Comparison of ENCODE assay signal across 13 cellular contexts in the genomic region with DNA sequence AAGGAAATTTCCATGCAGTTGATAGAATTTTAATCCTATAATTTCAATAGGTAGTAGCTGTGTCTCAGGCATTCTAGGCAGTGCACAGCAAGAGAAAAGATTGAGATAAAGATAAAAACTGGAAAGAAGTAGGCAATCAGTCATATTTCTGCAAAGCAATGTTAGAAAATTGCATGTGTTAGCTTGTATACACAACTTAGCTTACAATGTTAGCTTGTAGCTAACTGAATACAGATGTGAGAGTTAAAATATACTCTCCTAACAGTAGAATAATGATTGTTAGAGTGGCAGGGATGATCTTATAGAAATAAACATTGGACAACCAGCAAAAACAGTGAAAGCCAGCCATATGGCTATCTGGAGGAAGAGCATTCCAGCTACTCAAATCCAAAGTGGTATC. TPM values are rescaled to one million over a fixed set of nuclear protein-coding genes. Genes with fewer than 3 reads are reported as not detected.
DNase-seq lines count a peak whose midpoint lies in the region; ATAC-seq, FAIRE-seq and TF ChIP-seq lines count a peak whose summit lies in the region.
"Had no signal": no experiment of that assay in that cellular context is flagged by ENCODE, and none has a peak within 500 bp of the region (broad histone marks: within the 10 kb centered on the region; RNA-seq: fewer than 3 reads in every experiment).

No MANE protein-coding gene starts in this region.

- TF ChIP-seq CTCF in GM13977 (IDR thresholded peaks at IDR 0.05; ENCODE audit: extremely low read depth, insufficient read depth, missing control alignments): no peak

- POLR2A ChIA-PET in naive thymus-derived CD8-positive, alpha-beta T cell (lab: Charles Lee): interaction anchor here (0.6 to 10.1 kb wide), 8 partner anchors 8 to 129 kb away, joined by 3 to 108 read pairs (median 5); no protein-coding TSS in a partner anchor

- H3K36me3 Mint-ChIP-seq in T-helper 1 cell treated with Interleukin-12 subunit alpha and Interleukin-12 subunit beta and Interleukin-4 antibody, amounts not matched to agents 30 μg/mL and 1 μg/mL, for 36 hours (ENCODE audit: low read depth): peaks cover 51% of the 10 kb centered on the region
- peaks cover 25% of the 10 kb centered on the region for H3K36me3 Mint-ChIP-seq in activated naive CD8-positive, alpha-beta T cell
- peaks cover 5 to 78% (median 58%) of the 10 kb centered on the region in 3 donors for H3K36me3 Mint-ChIP-seq in naive thymus-derived CD8-positive, alpha-beta T cell

- no peaks in the 10 kb centered on the region for H3K9me2 ChIP-seq in Karpas-422 (replicated peaks; ENCODE audit: insufficient read depth, low read length)

- H3K27me3 Mint-ChIP-seq in T-helper 1 cell treated with Interleukin-12 subunit alpha and Interleukin-12 subunit beta and Interleukin-4 antibody, amounts not matched to agents 30 μg/mL and 1 μg/mL, for 36 hours (ENCODE audit: low read depth): no peaks in the 10 kb centered on the region
- no peaks in the 10 kb centered on the region for H3K27me3 Mint-ChIP-seq in activated naive CD8-positive, alpha-beta T cell
- H3K27me3 Mint-ChIP-seq in naive thymus-derived CD8-positive, alpha-beta T cell: no peaks in the 10 kb centered on the region

- in situ Hi-C loops in GM13977 (cut with MboI; ENCODE audit: low pct_unique_long_range_greater_than_20kb, low sequenced_read_pairs, unreplicated experiment): no loop called here

- peaks cover 71% of the 10 kb centered on the region for H3K79me2 ChIP-seq in Karpas-422 (ENCODE audit: low read length)

- peaks cover 44% of the 10 kb centered on the region for H3K36me3 ChIP-seq in Karpas-422 (ENCODE audit: insufficient read depth, low read length)
- no peaks in the 10 kb centered on the region for H3K36me3 ChIP-seq in H7 (replicated peaks; ENCODE audit: control insufficient read depth, insufficient read depth, low read length)
- H3K36me3 ChIP-seq: HAP-1 had no signal

- no peak for ATAC-seq in naive thymus-derived CD8-positive, alpha-beta T cell

- H3K4me3 ChIP-seq in Karpas-422 (ENCODE audit: low read length): no peak overlapping the region
- H3K4me3 ChIP-seq in H7 (ENCODE audit: insufficient read depth, low read depth, low read length): no peak overlapping the region
- H3K4me3 ChIP-seq: HAP-1 had no signal

- DNase-seq in T-helper 1 cell: no peak
- no peak for DNase-seq in Karpas-422
- DNase-seq in naive thymus-derived CD8-positive, alpha-beta T cell: no peak
- no peak for DNase-seq in RCC 7860 (ENCODE audit: low spot score)
- no peak for DNase-seq in GM13977 (ENCODE audit: low spot score)
- DNase-seq in H7: no peak
- DNase-seq: activated CD4-positive, alpha-beta T cell treated with anti-CD3 and anti-CD28 coated beads for 1 hour; NCI-H2171 had no signal

- H4K20me1 ChIP-seq in Karpas-422 (ENCODE audit: insufficient read depth, low read depth, low read length): no peaks in the 10 kb centered on the region

- H3K27ac ChIP-seq in Karpas-422 (ENCODE audit: low read length): peak overlapping the region; percentile 99
- H3K27ac ChIP-seq: 22Rv1 had no signal

- H2AFZ ChIP-seq in Karpas-422 (ENCODE audit: low read length): no peak overlapping the region

- H3K4me1 Mint-ChIP-seq in T-helper 1 cell treated with Interleukin-12 subunit alpha and Interleukin-12 subunit beta and Interleukin-4 antibody, amounts not matched to agents 30 μg/mL and 1 μg/mL, for 36 hours (ENCODE audit: low read depth): peaks cover 73% of the 10 kb centered on the region
- peaks cover 85% of the 10 kb centered on the region for H3K4me1 Mint-ChIP-seq in activated naive CD8-positive, alpha-beta T cell (ENCODE audit: low read depth)
- H3K4me1 Mint-ChIP-seq in naive thymus-derived CD8-positive, alpha-beta T cell: peaks cover 45 to 89% (median 83%) of the 10 kb centered on the region in 4 donors
- H3K4me1 Mint-ChIP-seq: neural crest cell had no signal

- peak overlapping the region; percentile 71 for H3K4me2 ChIP-seq in Karpas-422 (ENCODE audit: low read depth, low read length, poor library complexity, severe bottlenecking)

- peaks cover 88% of the 10 kb centered on the region for H3K4me1 ChIP-seq in Karpas-422 (ENCODE audit: low read length)
- H3K4me1 ChIP-seq: HAP-1 had no signal

- H3K27me3 ChIP-seq in Karpas-422 (ENCODE audit: low read length): no peaks in the 10 kb centered on the region
- H3K27me3 ChIP-seq in H7 (ENCODE audit: control insufficient read depth, insufficient read depth, low read length): no peaks in the 10 kb centered on the region

- H3K4me3 Mint-ChIP-seq in T-helper 1 cell treated with Interleukin-12 subunit alpha and Interleukin-12 subunit beta and Interleukin-4 antibody, amounts not matched to agents 30 μg/mL and 1 μg/mL, for 36 hours: peak overlapping the region; percentile 57
- peak overlapping the region; percentile 61 for H3K4me3 Mint-ChIP-seq in activated naive CD8-positive, alpha-beta T cell
- H3K4me3 Mint-ChIP-seq in naive thymus-derived CD8-positive, alpha-beta T cell: peak overlapping the region in 9 of 10 donors; percentile 43 to 77 (median 68)
- H3K4me3 Mint-ChIP-seq: neural crest cell had no signal

- H3K9me3 Mint-ChIP-seq in T-helper 1 cell treated with Interleukin-12 subunit alpha and Interleukin-12 subunit beta and Interleukin-4 antibody, amounts not matched to agents 30 μg/mL and 1 μg/mL, for 36 hours: no peaks in the 10 kb centered on the region
- H3K9me3 Mint-ChIP-seq in activated naive CD8-positive, alpha-beta T cell (ENCODE audit: low read depth): no peaks in the 10 kb centered on the region
- H3K9me3 Mint-ChIP-seq in naive thymus-derived CD8-positive, alpha-beta T cell: peaks cover 0 to 2% (median 0%) of the 10 kb centered on the region in 9 donors

- FAIRE-seq in RCC 7860 (lab: Jason Lieb, UNC): no peak

- peak overlapping the region; percentile 86 for H3K27ac Mint-ChIP-seq in T-helper 1 cell treated with Interleukin-12 subunit alpha and Interleukin-12 subunit beta and Interleukin-4 antibody, amounts not matched to agents 30 μg/mL and 1 μg/mL, for 36 hours
- H3K27ac Mint-ChIP-seq in activated naive CD8-positive, alpha-beta T cell: peak overlapping the region; percentile 96
- peak overlapping the region; percentile 89 to 99 (median 94) for H3K27ac Mint-ChIP-seq in naive thymus-derived CD8-positive, alpha-beta T cell

- H3K9me3 ChIP-seq in Karpas-422 (ENCODE audit: low read length): no peaks in the 10 kb centered on the region
- H3K9me3 ChIP-seq: HAP-1 had no signal

- peak overlapping the region; percentile 66 for H3K9ac ChIP-seq in Karpas-422 (ENCODE audit: low read length)

RNA-seq across cellular contexts. Expression of a gene that starts 29.0 kb away (rescaled TPM):
- 367 and 812 TPM in 2 replicates for total RNA-seq in Karpas-422 (2014; rRNA removed; shearing (Covaris generic); ENCODE audit: low replicate concordance)
- 100 to 1,000 TPM; 906 to 970 TPM for total RNA-seq in naive thymus-derived CD8-positive, alpha-beta T cell
- polyA plus RNA-seq in naive thymus-derived CD8-positive, alpha-beta T cell: 1,000 to 10,000 TPM in 2 of 3 donors, 100 to 1,000 TPM in 1; 980 to 1,253 (median 1,023) TPM
- not detected in 2 replicates for total RNA-seq in H7 (2014; rRNA removed; shearing (Covaris generic))
- total RNA-seq: neural crest cell had no signal

Comparison
In these comparisons a context has a peak if more than half of its experiments do, and no peak if none do; other contexts are left out.
1. RNA of a gene that starts 29.0 kb away (total RNA-seq): 906 to 970 TPM in naive thymus-derived CD8-positive, alpha-beta T cell and 367 to 812 TPM in Karpas-422; not detected in H7; every median in the first group is over 100 times any median in the second.
2. Peak in every context shown above with its lines, with median percentiles within 50 percentile points of each other: H3K27ac Mint-ChIP-seq and H3K4me3 Mint-ChIP-seq.